In genomic region chr5:150593996-150594395, GRCh38 we compare ENCODE assay signal across 25 cellular contexts. TPM values are rescaled to one million over a fixed set of nuclear protein-coding genes. Genes with fewer than 3 reads are reported as not detected.
A peak's percentile ranks its signal among the peaks of the same experiment; 100 is the strongest.
DNase-seq lines count a peak whose midpoint lies in the region; ATAC-seq and TF ChIP-seq lines count a peak whose summit lies in the region.
"Had no signal": no experiment of that assay in that cellular context is flagged by ENCODE, and none has a peak within 500 bp of the region (broad histone marks: within the 10 kb centered on the region; RNA-seq: fewer than 3 reads in every experiment).

No MANE protein-coding gene starts in this region.

- H3K4me3 Mint-ChIP-seq in Caco-2 (ENCODE audit: unreplicated experiment), result peak overlapping the region; percentile 5
- H3K4me3 Mint-ChIP-seq: activated naive CD8-positive, alpha-beta T cell; activated T-helper 17 cell treated with anti-CD3 and anti-CD28 coated beads, Interleukin-2, amount 50 U/mL, for 72 hours; CD4-positive, alpha-beta T cell; effector memory CD8-positive, alpha-beta T cell; stimulated activated naive CD8-positive, alpha-beta T cell treated with anti-CD3 and anti-CD28 coated beads, Interleukin-15, amount 100 ng/mL, for 72 hours had no signal

- ATAC-seq in GM18868 (IDR thresholded peaks at IDR 0.05; ENCODE audit: unreplicated experiment) (no peak), GM19452 (IDR thresholded peaks at IDR 0.05; ENCODE audit: unreplicated experiment) (no peak), HG03571 (IDR thresholded peaks at IDR 0.05; ENCODE audit: unreplicated experiment) (no peak)
- ATAC-seq: activated T-helper 17 cell treated with anti-CD3 and anti-CD28 coated beads, Interleukin-2, amount 50 U/mL, for 72 hours; effector memory CD8-positive, alpha-beta T cell; Panc1; stimulated activated naive CD8-positive, alpha-beta T cell treated with anti-CD3 and anti-CD28 coated beads, Interleukin-15, amount 100 ng/mL, for 72 hours had no signal

- no peak for TF ChIP-seq POLR2A in stomach (IDR thresholded peaks at IDR 0.05)

- H3K4me1 ChIP-seq in Caco-2, result peaks cover 58% of the 10 kb centered on the region
- peaks cover 25 to 74% (median 34%) of the 10 kb centered on the region in 4 donors for H3K4me1 ChIP-seq in stomach
- H3K4me1 ChIP-seq: HAP-1 had no signal

- H3K27me3 ChIP-seq in Caco-2 (replicated peaks; ENCODE audit: control insufficient read depth, insufficient read depth, low read length), result no peaks in the 10 kb centered on the region
- no peaks in the 10 kb centered on the region for H3K27me3 ChIP-seq in stomach
- H3K27me3 ChIP-seq: esophagus muscularis mucosa, uterus had no signal

- BruUV-seq in Caco-2 (replicated peaks; lab: Mats Ljungman, UMichigan), result no TSS peak

- peak overlapping the region; percentile 66 to 88 for H3K27ac ChIP-seq in coronary artery
- peak overlapping the region in 3 of 5 donors; percentile 31 to 50 (median 46) for H3K27ac ChIP-seq in stomach
- H3K27ac ChIP-seq: prostate gland, VCaP had no signal

- H3K4me3 ChIP-seq in Caco-2 (ENCODE audit: low read depth, low read length) (no peak overlapping the region), coronary artery (no peak overlapping the region), stomach (no peak overlapping the region)
- H3K4me3 ChIP-seq: esophagus muscularis mucosa, HAP-1, prostate gland, uterus had no signal

- H3K36me3 Mint-ChIP-seq in Caco-2 (ENCODE audit: insufficient read depth, unreplicated experiment), result no peaks in the 10 kb centered on the region
- H3K36me3 Mint-ChIP-seq: activated naive CD8-positive, alpha-beta T cell had no signal

- no peaks in the 10 kb centered on the region for H3K27me3 Mint-ChIP-seq in Caco-2 (ENCODE audit: insufficient read depth, unreplicated experiment)
- H3K27me3 Mint-ChIP-seq: activated T-helper 17 cell treated with anti-CD3 and anti-CD28 coated beads, Interleukin-2, amount 50 U/mL, for 72 hours; CD4-positive, alpha-beta T cell; stimulated activated naive CD8-positive, alpha-beta T cell treated with anti-CD3 and anti-CD28 coated beads, Interleukin-15, amount 100 ng/mL, for 72 hours had no signal

- intact Hi-C loops in Caco-2 (cut with micrococcal nuclease; ENCODE audit: unreplicated experiment), result loop anchor here (2.0 kb wide), 1 partner anchor 33 kb away; no protein-coding TSS in a partner anchor
- intact Hi-C loops in stomach (cut with DNase I; ENCODE audit: low total_unique reads), result no loop called here

- peak overlapping the region; percentile 81 for H3K27ac Mint-ChIP-seq in Caco-2 (ENCODE audit: unreplicated experiment)
- H3K27ac Mint-ChIP-seq: activated naive CD8-positive, alpha-beta T cell; activated T-helper 17 cell treated with anti-CD3 and anti-CD28 coated beads, Interleukin-2, amount 50 U/mL, for 72 hours; CD4-positive, alpha-beta T cell; effector memory CD8-positive, alpha-beta T cell had no signal

- no peaks in the 10 kb centered on the region for H3K9me3 Mint-ChIP-seq in Caco-2 (ENCODE audit: unreplicated experiment)
- H3K9me3 Mint-ChIP-seq: activated T-helper 17 cell treated with anti-CD3 and anti-CD28 coated beads, Interleukin-2, amount 50 U/mL, for 72 hours; CD4-positive, alpha-beta T cell; effector memory CD8-positive, alpha-beta T cell; stimulated activated naive CD8-positive, alpha-beta T cell treated with anti-CD3 and anti-CD28 coated beads, Interleukin-15, amount 100 ng/mL, for 72 hours had no signal

- TF ChIP-seq EP300 in stomach (IDR thresholded peaks at IDR 0.05), result no peak

- TF ChIP-seq CTCF in Caco-2 (IDR thresholded peaks at IDR 0.05; ENCODE audit: insufficient read depth in 1 of 2, low read depth in 1 of 2, low read length in 1 of 2, severe bottlenecking in 1 of 2, unreplicated experiment in 1 of 2) (no peak), coronary artery (IDR thresholded peaks at IDR 0.05) (no peak), stomach (IDR thresholded peaks at IDR 0.05) (no peak)

- H3K9me3 ChIP-seq in Caco-2 (no peaks in the 10 kb centered on the region), stomach (no peaks in the 10 kb centered on the region)
- H3K9me3 ChIP-seq: esophagus muscularis mucosa, HAP-1, prostate gland, uterus had no signal

- DNase-seq in Caco-2 (no peak), coronary artery (ENCODE audit: low spot score) (no peak), midbrain (lab: John Stamatoyannopoulos, UW) (peak; percentile 24), stomach (no peak), NCI-H146 treated with DMSO at 0.1 percent for 48 hours (lab: John Stamatoyannopoulos, UW; ENCODE audit: unreplicated experiment) (no peak)
- DNase-seq: activated CD8-positive, alpha-beta memory T cell treated with anti-CD3 and anti-CD28 coated beads, Interleukin-2, amount 50 U/mL, for 4 hours; CD4-positive, alpha-beta T cell; effector memory CD8-positive, alpha-beta T cell; NCI-H1105 treated with DMSO at 0.1 percent for 48 hours; NCI-H510A; NK-92 treated with Interleukin-12 subunit alpha and Interleukin-12 subunit beta, amount 100 ng/mL, for 24 hours; stimulated activated CD4-positive, alpha-beta T cell treated with anti-CD3 and anti-CD28 coated beads, Interleukin-4, amount 100 ng/mL, for 4 hours; stimulated activated naive CD8-positive, alpha-beta T cell treated with anti-CD3 and anti-CD28 coated beads, Interleukin-15, amount 100 ng/mL, for 72 hours; uterus had no signal

- WGBS in stomach, 5 donors, result 79 to 89% (median 84%) methylated on average over 7 of the region's 7 CpGs

- POLR2A ChIA-PET in Caco-2 (lab: Charles Lee), result no interaction called here

- CTCF ChIA-PET in Caco-2 (lab: Charles Lee), result no interaction called here

- peaks cover 30% of the 10 kb centered on the region for H3K4me1 Mint-ChIP-seq in Caco-2 (ENCODE audit: low read depth, unreplicated experiment)
- H3K4me1 Mint-ChIP-seq: activated T-helper 17 cell treated with anti-CD3 and anti-CD28 coated beads, Interleukin-2, amount 50 U/mL, for 72 hours; stimulated activated naive CD8-positive, alpha-beta T cell treated with anti-CD3 and anti-CD28 coated beads, Interleukin-15, amount 100 ng/mL, for 72 hours had no signal

- H3K36me3 ChIP-seq in Caco-2 (ENCODE audit: control insufficient read depth, insufficient read depth, low read length) (no peaks in the 10 kb centered on the region), stomach (no peaks in the 10 kb centered on the region)
- H3K36me3 ChIP-seq: esophagus muscularis mucosa, HAP-1, prostate gland, uterus had no signal

RNA-seq across cellular contexts. Expression of gene SYNPO, which starts 46.5 kb away (rescaled TPM):
- 22.4 and 25.1 TPM in 2 replicates for total RNA-seq in Caco-2 (2022)
- 10 to 100 TPM in 3 of 5 donors, 1 to 10 TPM in 2; 3.7 to 52.7 (median 20.1) TPM for total RNA-seq in stomach
- 10 to 100 TPM; 12.6 to 42.3 (median 23.2) TPM for polyA plus RNA-seq in stomach
- polyA plus RNA-seq: neural cell had no signal
